Comparison of ENCODE assay signal across 39 cellular contexts in genomic region chr19:56622374-56622773, GRCh38. TPM values are rescaled to one million over a fixed set of nuclear protein-coding genes. Genes with fewer than 3 reads are reported as not detected.
"Had no signal": no experiment of that assay in that cellular context is flagged by ENCODE, and none has a peak within 500 bp of the region (broad histone marks: within the 10 kb centered on the region; RNA-seq: fewer than 3 reads in every experiment).

No MANE protein-coding gene starts in this region.

- H3K27me3 Mint-ChIP-seq: activated B cell treated with CpG ODN at 0.5 μM for 24 hours; activated CD4-positive, alpha-beta memory T cell treated with anti-CD3 and anti-CD28 coated beads for 36 hours; activated CD4-positive, alpha-beta T cell treated with anti-CD3 and anti-CD28 coated beads, Interleukin-2, amount 10 ng/mL, durations not matched to agents 24 days and 14 days; activated CD8-positive, alpha-beta T cell treated with anti-CD3 and anti-CD28 coated beads for 36 hours; activated naive CD8-positive, alpha-beta T cell treated with anti-CD3 and anti-CD28 coated beads for 36 hours; activated T-helper 17 cell treated with anti-CD3 and anti-CD28 coated beads, Interleukin-2, amount 50 U/mL, for 72 hours; central memory CD8-positive, alpha-beta T cell had no signal

- ATAC-seq: activated CD8-positive, alpha-beta T cell treated with anti-CD3 and anti-CD28 coated beads for 36 hours; activated naive CD4-positive, alpha-beta T cell treated with anti-CD3 and anti-CD28 coated beads, Interleukin-2, amount 50 U/mL, for 72 hours; activated T-cell treated with anti-CD3 and anti-CD28 coated beads, Interleukin-2, amount 50 U/mL, for 4 hours; activated T-cell treated with anti-CD3 and anti-CD28 coated beads, Interleukin-2, amount 50 U/mL, for 72 hours; activated T-helper 17 cell treated with anti-CD3 and anti-CD28 coated beads, Interleukin-2, amount 50 U/mL, for 72 hours; body of pancreas had no signal

- H3K4me1 Mint-ChIP-seq: activated B cell treated with CpG ODN at 0.5 μM for 24 hours; activated CD4-positive, alpha-beta T cell treated with anti-CD3 and anti-CD28 coated beads, Interleukin-2, amount 10 ng/mL, durations not matched to agents 24 days and 14 days; activated naive CD8-positive, alpha-beta T cell treated with anti-CD3 and anti-CD28 coated beads for 36 hours; activated T-helper 17 cell treated with anti-CD3 and anti-CD28 coated beads, Interleukin-2, amount 50 U/mL, for 72 hours; central memory CD8-positive, alpha-beta T cell had no signal

- H3K27ac ChIP-seq: adrenal gland, body of pancreas, brain microvascular endothelial cell, breast epithelium, cardiac muscle cell, VCaP had no signal

- H3K4me1 ChIP-seq: adrenal gland, body of pancreas, breast epithelium had no signal

- H3K4me3 ChIP-seq: adrenal gland, body of pancreas, cardiac muscle cell had no signal

- H3K4me3 Mint-ChIP-seq: activated B cell treated with CpG ODN at 0.5 μM for 24 hours; activated CD4-positive, alpha-beta memory T cell treated with anti-CD3 and anti-CD28 coated beads for 36 hours; activated CD4-positive, alpha-beta T cell treated with anti-CD3 and anti-CD28 coated beads, Interleukin-2, amount 10 ng/mL, durations not matched to agents 24 days and 14 days; activated CD8-positive, alpha-beta T cell treated with anti-CD3 and anti-CD28 coated beads for 36 hours; activated naive CD4-positive, alpha-beta T cell treated with anti-CD3 and anti-CD28 coated beads for 36 hours; activated naive CD8-positive, alpha-beta T cell treated with anti-CD3 and anti-CD28 coated beads for 36 hours; activated T-cell treated with anti-CD3 and anti-CD28 coated beads, Interleukin-2, amount 50 U/mL, for 4 hours; activated T-cell treated with anti-CD3 and anti-CD28 coated beads, Interleukin-2, amount 50 U/mL, for 72 hours; activated T-helper 1 cell treated with anti-CD3 and anti-CD28 coated beads, Interleukin-12 subunit alpha, Interleukin-12 subunit beta, Interleukin-2, Interleukin-4 antibody, amounts not matched to agents 30 ng/mL and 10 ng/mL and 1 ng/mL, durations not matched to agents 14 hours and 24 hours and 36 hours; activated T-helper 17 cell treated with anti-CD3 and anti-CD28 coated beads, Interleukin-2, amount 50 U/mL, for 72 hours; central memory CD8-positive, alpha-beta T cell; T-helper 1 cell treated with Interleukin-12 subunit alpha and Interleukin-12 subunit beta and Interleukin-4 antibody, amounts not matched to agents 30 μg/mL and 1 μg/mL, for 36 hours; T-helper 2 cell treated with Interferon-gamma antibody and Interleukin-4, amounts not matched to agents 5 μg/mL and 100 μg/mL, for 36 hours had no signal

- H3K9me3 ChIP-seq: adrenal gland had no signal

- H3K27ac Mint-ChIP-seq: activated B cell treated with CpG ODN at 0.5 μM for 24 hours; activated CD4-positive, alpha-beta memory T cell treated with anti-CD3 and anti-CD28 coated beads for 36 hours; activated CD4-positive, alpha-beta T cell treated with anti-CD3 and anti-CD28 coated beads, Interleukin-2, amount 10 ng/mL, durations not matched to agents 24 days and 14 days; activated CD8-positive, alpha-beta T cell treated with anti-CD3 and anti-CD28 coated beads for 36 hours; activated naive CD4-positive, alpha-beta T cell treated with anti-CD3 and anti-CD28 coated beads for 36 hours; activated naive CD4-positive, alpha-beta T cell treated with anti-CD3 and anti-CD28 coated beads, Interleukin-2, amount 50 U/mL, for 72 hours; activated naive CD8-positive, alpha-beta T cell treated with anti-CD3 and anti-CD28 coated beads for 36 hours; activated T-cell treated with anti-CD3 and anti-CD28 coated beads, Interleukin-2, amount 50 U/mL, for 72 hours; activated T-helper 1 cell treated with anti-CD3 and anti-CD28 coated beads, Interleukin-12 subunit alpha, Interleukin-12 subunit beta, Interleukin-2, Interleukin-4 antibody, amounts not matched to agents 30 ng/mL and 10 ng/mL and 1 ng/mL, durations not matched to agents 14 hours and 24 hours and 36 hours; activated T-helper 17 cell treated with anti-CD3 and anti-CD28 coated beads, Interleukin-2, amount 50 U/mL, for 72 hours; T-helper 1 cell treated with Interleukin-12 subunit alpha and Interleukin-12 subunit beta and Interleukin-4 antibody, amounts not matched to agents 30 μg/mL and 1 μg/mL, for 36 hours; T-helper 2 cell treated with Interferon-gamma antibody and Interleukin-4, amounts not matched to agents 5 μg/mL and 100 μg/mL, for 36 hours had no signal

- H3K27me3 ChIP-seq: adrenal gland, body of pancreas, brain microvascular endothelial cell, breast epithelium, cardiac muscle cell had no signal

- DNase-seq: activated B cell treated with CpG ODN at 0.5 μM for 24 hours; activated CD4-positive, alpha-beta memory T cell treated with anti-CD3 and anti-CD28 coated beads for 36 hours; activated CD4-positive, alpha-beta T cell treated with anti-CD3 and anti-CD28 coated beads for 4 hours; activated CD4-positive, alpha-beta T cell treated with anti-CD3 and anti-CD28 coated beads, Interleukin-2, amount 10 ng/mL, durations not matched to agents 24 days and 14 days; activated CD4-positive, alpha-beta T cell treated with anti-CD3 and anti-CD28 coated beads, Interleukin-2, amount 50 U/mL, for 1 hour; activated CD4-positive, alpha-beta T cell treated with anti-CD3 and anti-CD28 coated beads, Interleukin-2, amount 50 U/mL, for 4 hours; activated CD4-positive, CD25-positive, alpha-beta regulatory T cell treated with anti-CD3 and anti-CD28 coated beads, Interleukin-2, amount 50 U/mL, for 72 hours; activated CD8-positive, alpha-beta memory T cell treated with anti-CD3 and anti-CD28 coated beads, Interleukin-2, amount 50 U/mL, for 4 hours; activated CD8-positive, alpha-beta T cell treated with anti-CD3 and anti-CD28 coated beads for 36 hours; activated effector memory CD4-positive, alpha-beta T cell treated with anti-CD3 and anti-CD28 coated beads, Interleukin-2, amount 50 U/mL, for 16 hours; activated gamma-delta T cell treated with Interleukin-2 at 50 U/mL for 16 hours; activated naive CD4-positive, alpha-beta T cell; activated naive CD4-positive, alpha-beta T cell treated with anti-CD3 and anti-CD28 coated beads for 36 hours; activated naive CD4-positive, alpha-beta T cell treated with anti-CD3 and anti-CD28 coated beads, Interleukin-2, amount 50 U/mL, for 16 hours; activated naive CD8-positive, alpha-beta T cell treated with anti-CD3 and anti-CD28 coated beads for 36 hours; activated T-cell treated with anti-CD3 and anti-CD28 coated beads for 4 hours; activated T-cell treated with anti-CD3 and anti-CD28 coated beads, Interleukin-2, amount 50 U/mL, for 1 hour; activated T-cell treated with anti-CD3 and anti-CD28 coated beads, Interleukin-2, amount 50 U/mL, for 4 hours; activated T-cell treated with anti-CD3 and anti-CD28 coated beads, Interleukin-2, amount 50 U/mL, for 72 hours; adrenal gland; amniotic stem cell; body of pancreas; brain microvascular endothelial cell; caudate nucleus; cerebellar nuclear complex; T-helper 1 cell; T-helper 2 cell; T-helper 9 cell had no signal

RNA-seq across cellular contexts. Expression of gene SMIM17, which starts 20.6 kb away (rescaled TPM):
- total RNA-seq: activated B cell treated with CpG ODN at 0.5 μM for 24 hours; activated CD4-positive, alpha-beta memory T cell treated with anti-CD3 and anti-CD28 coated beads for 36 hours; activated CD4-positive, alpha-beta T cell treated with anti-CD3 and anti-CD28 coated beads, Interleukin-2, amount 10 ng/mL, durations not matched to agents 24 days and 14 days; activated CD8-positive, alpha-beta memory T cell treated with anti-CD3 and anti-CD28 coated beads for 36 hours; activated CD8-positive, alpha-beta T cell treated with anti-CD3 and anti-CD28 coated beads for 36 hours; activated naive CD4-positive, alpha-beta T cell treated with anti-CD3 and anti-CD28 coated beads for 36 hours; activated naive CD8-positive, alpha-beta T cell treated with anti-CD3 and anti-CD28 coated beads for 36 hours; activated T-cell treated with anti-CD3 and anti-CD28 coated beads, Interleukin-2, amount 50 U/mL, for 4 hours; activated T-helper 17 cell treated with anti-CD3 and anti-CD28 coated beads, Interleukin-2, amount 50 U/mL, for 72 hours; body of pancreas had no signal

RNA-seq across cellular contexts. Expression of gene ZNF835, which starts 49.2 kb away (rescaled TPM):
- total RNA-seq: activated T-helper 1 cell treated with anti-CD3 and anti-CD28 coated beads, Interleukin-12 subunit alpha, Interleukin-12 subunit beta, Interleukin-2, Interleukin-4 antibody, amounts not matched to agents 30 ng/mL and 10 ng/mL and 1 ng/mL, durations not matched to agents 14 hours and 24 hours and 36 hours; astrocyte had no signal
- polyA plus RNA-seq: cardiac muscle cell had no signal
